Comparison of ENCODE assay signal across 8 cellular contexts in the genomic region with DNA sequence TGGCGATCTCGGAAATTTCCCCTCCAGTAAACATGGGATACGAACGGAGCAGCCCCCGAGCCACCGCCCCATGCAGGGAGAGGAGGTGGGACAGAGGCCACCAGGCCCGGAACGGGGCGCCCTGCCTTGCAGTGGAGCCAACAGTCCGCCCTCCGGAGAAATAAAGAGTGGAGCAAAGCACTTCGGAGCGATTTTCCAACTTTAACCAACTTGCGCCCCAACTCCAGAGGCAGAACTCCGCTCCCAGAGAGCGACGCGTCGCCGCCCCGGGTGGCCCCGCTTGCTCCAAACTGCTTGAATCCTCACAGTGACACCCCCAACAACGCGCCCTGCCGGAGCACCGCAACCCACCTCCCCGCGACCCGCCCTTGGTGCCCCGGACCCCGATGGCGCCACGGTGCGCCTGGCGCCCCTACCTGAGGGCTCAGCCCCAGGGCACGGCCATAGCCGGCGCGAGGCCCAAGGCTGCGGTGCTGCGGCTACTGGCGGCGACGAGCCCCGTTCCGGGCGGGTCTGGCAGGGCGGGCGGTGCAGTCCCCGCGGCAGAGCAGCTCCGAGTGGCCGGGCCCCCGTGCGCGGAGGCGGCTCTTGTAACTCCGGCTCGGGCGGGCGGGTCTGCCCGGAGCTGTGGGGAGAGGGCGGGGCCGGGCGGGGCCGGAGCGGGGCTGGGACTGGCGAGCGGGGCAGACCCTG. TPM values are rescaled to one million over a fixed set of nuclear protein-coding genes. Genes with fewer than 3 reads are reported as not detected.
A peak's percentile ranks its signal among the peaks of the same experiment; 100 is the strongest.
DNase-seq lines count a peak whose midpoint lies in the region; ATAC-seq and TF ChIP-seq lines count a peak whose summit lies in the region.

A gene with protein sequence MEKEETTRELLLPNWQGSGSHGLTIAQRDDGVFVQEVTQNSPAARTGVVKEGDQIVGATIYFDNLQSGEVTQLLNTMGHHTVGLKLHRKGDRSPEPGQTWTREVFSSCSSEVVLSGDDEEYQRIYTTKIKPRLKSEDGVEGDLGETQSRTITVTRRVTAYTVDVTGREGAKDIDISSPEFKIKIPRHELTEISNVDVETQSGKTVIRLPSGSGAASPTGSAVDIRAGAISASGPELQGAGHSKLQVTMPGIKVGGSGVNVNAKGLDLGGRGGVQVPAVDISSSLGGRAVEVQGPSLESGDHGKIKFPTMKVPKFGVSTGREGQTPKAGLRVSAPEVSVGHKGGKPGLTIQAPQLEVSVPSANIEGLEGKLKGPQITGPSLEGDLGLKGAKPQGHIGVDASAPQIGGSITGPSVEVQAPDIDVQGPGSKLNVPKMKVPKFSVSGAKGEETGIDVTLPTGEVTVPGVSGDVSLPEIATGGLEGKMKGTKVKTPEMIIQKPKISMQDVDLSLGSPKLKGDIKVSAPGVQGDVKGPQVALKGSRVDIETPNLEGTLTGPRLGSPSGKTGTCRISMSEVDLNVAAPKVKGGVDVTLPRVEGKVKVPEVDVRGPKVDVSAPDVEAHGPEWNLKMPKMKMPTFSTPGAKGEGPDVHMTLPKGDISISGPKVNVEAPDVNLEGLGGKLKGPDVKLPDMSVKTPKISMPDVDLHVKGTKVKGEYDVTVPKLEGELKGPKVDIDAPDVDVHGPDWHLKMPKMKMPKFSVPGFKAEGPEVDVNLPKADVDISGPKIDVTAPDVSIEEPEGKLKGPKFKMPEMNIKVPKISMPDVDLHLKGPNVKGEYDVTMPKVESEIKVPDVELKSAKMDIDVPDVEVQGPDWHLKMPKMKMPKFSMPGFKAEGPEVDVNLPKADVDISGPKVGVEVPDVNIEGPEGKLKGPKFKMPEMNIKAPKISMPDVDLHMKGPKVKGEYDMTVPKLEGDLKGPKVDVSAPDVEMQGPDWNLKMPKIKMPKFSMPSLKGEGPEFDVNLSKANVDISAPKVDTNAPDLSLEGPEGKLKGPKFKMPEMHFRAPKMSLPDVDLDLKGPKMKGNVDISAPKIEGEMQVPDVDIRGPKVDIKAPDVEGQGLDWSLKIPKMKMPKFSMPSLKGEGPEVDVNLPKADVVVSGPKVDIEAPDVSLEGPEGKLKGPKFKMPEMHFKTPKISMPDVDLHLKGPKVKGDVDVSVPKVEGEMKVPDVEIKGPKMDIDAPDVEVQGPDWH (N-terminal part only) (minus strand): TSS at position 563 of the 693 bp plus-strand sequence. CDS start 10,708 bp downstream, outside the sequence.

- intact Hi-C loops in Right ventricle myocardium inferior (cut with DNase I) (loop anchor here (5.0 kb wide), 2 partner anchors 121 to 296 kb away; a partner anchor contains a TSS), ovary (cut with DNase I) (no loop called here)

- peak within 1 kb of the TSS; percentile 96 for H3K4me3 Mint-ChIP-seq in activated naive CD8-positive, alpha-beta T cell treated with anti-CD3 and anti-CD28 coated beads, Interleukin-2, amount 10 ng/mL, durations not matched to agents 7 days and 5 days

- no peaks in the 10 kb centered on the region for H3K36me3 Mint-ChIP-seq in activated naive CD8-positive, alpha-beta T cell treated with anti-CD3 and anti-CD28 coated beads, Interleukin-2, amount 10 ng/mL, durations not matched to agents 7 days and 5 days

- H3K27ac ChIP-seq in SJSA1 (peak within 1 kb of the TSS; percentile 67), ovary (peak within 1 kb of the TSS; percentile 81 to 94)

- POLR2A ChIA-PET in activated naive CD8-positive, alpha-beta T cell treated with anti-CD3 and anti-CD28 coated beads, Interleukin-2, amount 10 ng/mL, durations not matched to agents 7 days and 5 days (lab: Charles Lee) = interaction anchor here (0.6 to 6.0 kb wide), 6 partner anchors 8 to 163 kb away, joined by 3 to 97 read pairs (median 5); a partner anchor contains a TSS

- peak within 1 kb of the TSS; percentile 78 for H3K27ac Mint-ChIP-seq in activated naive CD8-positive, alpha-beta T cell treated with anti-CD3 and anti-CD28 coated beads, Interleukin-2, amount 10 ng/mL, durations not matched to agents 7 days and 5 days

- ATAC-seq in activated naive CD8-positive, alpha-beta T cell treated with anti-CD3 and anti-CD28 coated beads, Interleukin-2, amount 10 ng/mL, durations not matched to agents 7 days and 5 days (ENCODE audit: low read depth) = peak; percentile 57
- peak; percentile 76 for ATAC-seq in Right ventricle myocardium inferior

- H3K9me3 ChIP-seq in HAP-1 (no peaks in the 10 kb centered on the region), SJSA1 (replicated peaks) (no peaks in the 10 kb centered on the region), ovary (no peaks in the 10 kb centered on the region)

- no peaks in the 10 kb centered on the region for H3K9me3 Mint-ChIP-seq in activated naive CD8-positive, alpha-beta T cell treated with anti-CD3 and anti-CD28 coated beads, Interleukin-2, amount 10 ng/mL, durations not matched to agents 7 days and 5 days

- TF ChIP-seq CTCF in ovary (IDR thresholded peaks at IDR 0.05) = peak in 1 of 3 donors; percentile 36

- 0 to 1% (median 0%) methylated on average over 33 to 69 of the region's 69 CpGs for WGBS in ovary, 3 donors

- H3K4me1 Mint-ChIP-seq in activated naive CD8-positive, alpha-beta T cell treated with anti-CD3 and anti-CD28 coated beads, Interleukin-2, amount 10 ng/mL, durations not matched to agents 7 days and 5 days = peaks cover 46% of the 10 kb centered on the region

- H3K27me3 Mint-ChIP-seq in activated naive CD8-positive, alpha-beta T cell treated with anti-CD3 and anti-CD28 coated beads, Interleukin-2, amount 10 ng/mL, durations not matched to agents 7 days and 5 days = peaks cover 39% of the 10 kb centered on the region

- H3K4me1 ChIP-seq in HAP-1 (peaks cover 27% of the 10 kb centered on the region), SJSA1 (replicated peaks) (peaks cover 70% of the 10 kb centered on the region), ovary (ENCODE audit: insufficient read depth) (peaks cover 24% of the 10 kb centered on the region)

- H3K4me3 ChIP-seq in HAP-1 (peak within 1 kb of the TSS; percentile 87), SJSA1 (peak within 1 kb of the TSS; percentile 92), ovary (peak within 1 kb of the TSS; percentile 99)

- TF ChIP-seq EP300 in ovary (IDR thresholded peaks at IDR 0.05) = no peak

- no peaks in the 10 kb centered on the region for H3K27me3 ChIP-seq in HAP-1 (ENCODE audit: low read depth)
- H3K27me3 ChIP-seq in SJSA1 (replicated peaks) = no peaks in the 10 kb centered on the region
- no peaks in the 10 kb centered on the region for H3K27me3 ChIP-seq in ovary

- in situ Hi-C loops in HAP-1 (cut with MboI; ENCODE audit: low sequenced_read_pairs) = loop anchor here (10.0 kb wide), 1 partner anchor 122 kb away; no protein-coding TSS in a partner anchor

- 0 out of 2 replicates have a peak, but pooled peaks cover 3% of the 10 kb centered on the region for H3K36me3 ChIP-seq in HAP-1 (replicated peaks)
- H3K36me3 ChIP-seq in SJSA1 = peaks cover 45% of the 10 kb centered on the region
- H3K36me3 ChIP-seq in ovary = no peaks in the 10 kb centered on the region

- peak; percentile 83 for TF ChIP-seq POLR2A in ovary (IDR thresholded peaks at IDR 0.05)

- peak; percentile 84 for DNase-seq in AG20443 (ENCODE audit: low spot score)
- peak; percentile 60 to 84 for DNase-seq in HAP-1 (ENCODE audit: low spot score in 2 of 2)
- peak in 1 of 2 experiments; percentile 84 for DNase-seq in SJSA1 (ENCODE audit: low read depth in 1 of 2, low spot score in 2 of 2)
- peak; percentile 77 for DNase-seq in activated naive CD8-positive, alpha-beta T cell treated with anti-CD3 and anti-CD28 coated beads, Interleukin-2, amount 10 ng/mL, durations not matched to agents 7 days and 5 days
- DNase-seq in Right ventricle myocardium inferior (ENCODE audit: missing footprints) = peak; percentile 93
- peak; percentile 83 to 87 (median 85) for DNase-seq in ovary
- DNase-seq in cerebellar cortex (ENCODE audit: low spot score) = no peak
- no peak for DNase-seq in NCI-H1694 treated with DMSO at 0.1 percent for 48 hours (lab: John Stamatoyannopoulos, UW)

RNA-seq across cellular contexts. Expression of the gene that starts here (rescaled TPM):
- total RNA-seq in SJSA1 (2014; rRNA removed; shearing (Covaris generic)) = 306 and 345 TPM in 2 replicates
- total RNA-seq in activated naive CD8-positive, alpha-beta T cell treated with anti-CD3 and anti-CD28 coated beads, Interleukin-2, amount 10 ng/mL, durations not matched to agents 7 days and 5 days = 100 to 1,000 TPM; 278 to 344 TPM
- total RNA-seq in Right ventricle myocardium inferior = 332 TPM
- total RNA-seq in ovary = 100 to 1,000 TPM; 353 to 699 (median 607) TPM
- 100 to 1,000 TPM; 114 to 376 TPM for polyA plus RNA-seq in ovary

Comparison
In these comparisons a context has a peak if more than half of its experiments do, and no peak if none do; other contexts are left out.
1. DNase-seq: peak in AG20443 (single experiment), HAP-1 (2 of 2), activated naive CD8-positive, alpha-beta T cell treated with anti-CD3 and anti-CD28 coated beads, Interleukin-2, amount 10 ng/mL, durations not matched to agents 7 days and 5 days (single experiment), Right ventricle myocardium inferior (single experiment) and ovary (5 of 5); none in cerebellar cortex (single experiment) and NCI-H1694 treated with DMSO at 0.1 percent for 48 hours (single experiment).
2. Peak in every context shown above with its lines, with median percentiles within 50 percentile points of each other: H3K4me3 ChIP-seq.